1 cellular context compared by ENCODE assay signal in genomic region chr3:24680214-24680967, GRCh38.
TF ChIP-seq lines count a peak whose summit lies in the region.

No MANE protein-coding gene starts in this region.

TF ChIP-seq in H1, 55 proteins besides CTCF, POLR2A, EP300 and RAD21 (continued from another document):
- TF ChIP-seq, protein P1, sequence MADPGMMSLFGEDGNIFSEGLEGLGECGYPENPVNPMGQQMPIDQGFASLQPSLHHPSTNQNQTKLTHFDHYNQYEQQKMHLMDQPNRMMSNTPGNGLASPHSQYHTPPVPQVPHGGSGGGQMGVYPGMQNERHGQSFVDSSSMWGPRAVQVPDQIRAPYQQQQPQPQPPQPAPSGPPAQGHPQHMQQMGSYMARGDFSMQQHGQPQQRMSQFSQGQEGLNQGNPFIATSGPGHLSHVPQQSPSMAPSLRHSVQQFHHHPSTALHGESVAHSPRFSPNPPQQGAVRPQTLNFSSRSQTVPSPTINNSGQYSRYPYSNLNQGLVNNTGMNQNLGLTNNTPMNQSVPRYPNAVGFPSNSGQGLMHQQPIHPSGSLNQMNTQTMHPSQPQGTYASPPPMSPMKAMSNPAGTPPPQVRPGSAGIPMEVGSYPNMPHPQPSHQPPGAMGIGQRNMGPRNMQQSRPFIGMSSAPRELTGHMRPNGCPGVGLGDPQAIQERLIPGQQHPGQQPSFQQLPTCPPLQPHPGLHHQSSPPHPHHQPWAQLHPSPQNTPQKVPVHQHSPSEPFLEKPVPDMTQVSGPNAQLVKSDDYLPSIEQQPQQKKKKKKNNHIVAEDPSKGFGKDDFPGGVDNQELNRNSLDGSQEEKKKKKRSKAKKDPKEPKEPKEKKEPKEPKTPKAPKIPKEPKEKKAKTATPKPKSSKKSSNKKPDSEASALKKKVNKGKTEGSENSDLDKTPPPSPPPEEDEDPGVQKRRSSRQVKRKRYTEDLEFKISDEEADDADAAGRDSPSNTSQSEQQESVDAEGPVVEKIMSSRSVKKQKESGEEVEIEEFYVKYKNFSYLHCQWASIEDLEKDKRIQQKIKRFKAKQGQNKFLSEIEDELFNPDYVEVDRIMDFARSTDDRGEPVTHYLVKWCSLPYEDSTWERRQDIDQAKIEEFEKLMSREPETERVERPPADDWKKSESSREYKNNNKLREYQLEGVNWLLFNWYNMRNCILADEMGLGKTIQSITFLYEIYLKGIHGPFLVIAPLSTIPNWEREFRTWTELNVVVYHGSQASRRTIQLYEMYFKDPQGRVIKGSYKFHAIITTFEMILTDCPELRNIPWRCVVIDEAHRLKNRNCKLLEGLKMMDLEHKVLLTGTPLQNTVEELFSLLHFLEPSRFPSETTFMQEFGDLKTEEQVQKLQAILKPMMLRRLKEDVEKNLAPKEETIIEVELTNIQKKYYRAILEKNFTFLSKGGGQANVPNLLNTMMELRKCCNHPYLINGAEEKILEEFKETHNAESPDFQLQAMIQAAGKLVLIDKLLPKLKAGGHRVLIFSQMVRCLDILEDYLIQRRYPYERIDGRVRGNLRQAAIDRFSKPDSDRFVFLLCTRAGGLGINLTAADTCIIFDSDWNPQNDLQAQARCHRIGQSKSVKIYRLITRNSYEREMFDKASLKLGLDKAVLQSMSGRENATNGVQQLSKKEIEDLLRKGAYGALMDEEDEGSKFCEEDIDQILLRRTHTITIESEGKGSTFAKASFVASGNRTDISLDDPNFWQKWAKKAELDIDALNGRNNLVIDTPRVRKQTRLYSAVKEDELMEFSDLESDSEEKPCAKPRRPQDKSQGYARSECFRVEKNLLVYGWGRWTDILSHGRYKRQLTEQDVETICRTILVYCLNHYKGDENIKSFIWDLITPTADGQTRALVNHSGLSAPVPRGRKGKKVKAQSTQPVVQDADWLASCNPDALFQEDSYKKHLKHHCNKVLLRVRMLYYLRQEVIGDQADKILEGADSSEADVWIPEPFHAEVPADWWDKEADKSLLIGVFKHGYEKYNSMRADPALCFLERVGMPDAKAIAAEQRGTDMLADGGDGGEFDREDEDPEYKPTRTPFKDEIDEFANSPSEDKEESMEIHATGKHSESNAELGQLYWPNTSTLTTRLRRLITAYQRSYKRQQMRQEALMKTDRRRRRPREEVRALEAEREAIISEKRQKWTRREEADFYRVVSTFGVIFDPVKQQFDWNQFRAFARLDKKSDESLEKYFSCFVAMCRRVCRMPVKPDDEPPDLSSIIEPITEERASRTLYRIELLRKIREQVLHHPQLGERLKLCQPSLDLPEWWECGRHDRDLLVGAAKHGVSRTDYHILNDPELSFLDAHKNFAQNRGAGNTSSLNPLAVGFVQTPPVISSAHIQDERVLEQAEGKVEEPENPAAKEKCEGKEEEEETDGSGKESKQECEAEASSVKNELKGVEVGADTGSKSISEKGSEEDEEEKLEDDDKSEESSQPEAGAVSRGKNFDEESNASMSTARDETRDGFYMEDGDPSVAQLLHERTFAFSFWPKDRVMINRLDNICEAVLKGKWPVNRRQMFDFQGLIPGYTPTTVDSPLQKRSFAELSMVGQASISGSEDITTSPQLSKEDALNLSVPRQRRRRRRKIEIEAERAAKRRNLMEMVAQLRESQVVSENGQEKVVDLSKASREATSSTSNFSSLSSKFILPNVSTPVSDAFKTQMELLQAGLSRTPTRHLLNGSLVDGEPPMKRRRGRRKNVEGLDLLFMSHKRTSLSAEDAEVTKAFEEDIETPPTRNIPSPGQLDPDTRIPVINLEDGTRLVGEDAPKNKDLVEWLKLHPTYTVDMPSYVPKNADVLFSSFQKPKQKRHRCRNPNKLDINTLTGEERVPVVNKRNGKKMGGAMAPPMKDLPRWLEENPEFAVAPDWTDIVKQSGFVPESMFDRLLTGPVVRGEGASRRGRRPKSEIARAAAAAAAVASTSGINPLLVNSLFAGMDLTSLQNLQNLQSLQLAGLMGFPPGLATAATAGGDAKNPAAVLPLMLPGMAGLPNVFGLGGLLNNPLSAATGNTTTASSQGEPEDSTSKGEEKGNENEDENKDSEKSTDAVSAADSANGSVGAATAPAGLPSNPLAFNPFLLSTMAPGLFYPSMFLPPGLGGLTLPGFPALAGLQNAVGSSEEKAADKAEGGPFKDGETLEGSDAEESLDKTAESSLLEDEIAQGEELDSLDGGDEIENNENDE (IDR thresholded peaks at IDR 0.05; ENCODE audit: insufficient replicate concordance, low read length), result no peak
- no peak for TF ChIP-seq NRF1 (IDR thresholded peaks at IDR 0.05; ENCODE audit: low read depth, low read length)
- TF ChIP-seq EGR1 (IDR thresholded peaks at IDR 0.05; ENCODE audit: borderline replicate concordance, low read depth, low read length), result no peak
- no peak for TF ChIP-seq HDAC2 (IDR thresholded peaks at IDR 0.05; ENCODE audit: borderline replicate concordance in 1 of 2, low read depth in 2 of 2, low read length in 2 of 2)
- no peak for TF ChIP-seq KDM4A (IDR thresholded peaks at IDR 0.05; ENCODE audit: low read depth, low read length, severe bottlenecking)
- TF ChIP-seq RFX5 (IDR thresholded peaks at IDR 0.05; ENCODE audit: borderline replicate concordance, low read depth, low read length), result no peak
- no peak for TF ChIP-seq CREB1 (IDR thresholded peaks at IDR 0.05)
